In genomic region chr20:50788045-50788867, GRCh38 we compare ENCODE assay signal across 1 cellular context.
A peak's percentile ranks its signal among the peaks of the same experiment; 100 is the strongest.
TF ChIP-seq lines count a peak whose summit lies in the region.

No MANE protein-coding gene starts in this region.

TF ChIP-seq in HepG2, 621 proteins besides CTCF, POLR2A, EP300 and RAD21 (continued from another document and continues in another):
- TF ChIP-seq, protein P1, sequence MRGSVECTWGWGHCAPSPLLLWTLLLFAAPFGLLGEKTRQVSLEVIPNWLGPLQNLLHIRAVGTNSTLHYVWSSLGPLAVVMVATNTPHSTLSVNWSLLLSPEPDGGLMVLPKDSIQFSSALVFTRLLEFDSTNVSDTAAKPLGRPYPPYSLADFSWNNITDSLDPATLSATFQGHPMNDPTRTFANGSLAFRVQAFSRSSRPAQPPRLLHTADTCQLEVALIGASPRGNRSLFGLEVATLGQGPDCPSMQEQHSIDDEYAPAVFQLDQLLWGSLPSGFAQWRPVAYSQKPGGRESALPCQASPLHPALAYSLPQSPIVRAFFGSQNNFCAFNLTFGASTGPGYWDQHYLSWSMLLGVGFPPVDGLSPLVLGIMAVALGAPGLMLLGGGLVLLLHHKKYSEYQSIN (CRISPR knock-in tag; IDR thresholded peaks at IDR 0.05; ENCODE audit: borderline replicate concordance), result no peak
- no peak for TF ChIP-seq CREB3 (CRISPR knock-in tag; IDR thresholded peaks at IDR 0.05)
- no peak for TF ChIP-seq ZNF136 (CRISPR knock-in tag; IDR thresholded peaks at IDR 0.05; ENCODE audit: low read depth)
- TF ChIP-seq, protein P2, sequence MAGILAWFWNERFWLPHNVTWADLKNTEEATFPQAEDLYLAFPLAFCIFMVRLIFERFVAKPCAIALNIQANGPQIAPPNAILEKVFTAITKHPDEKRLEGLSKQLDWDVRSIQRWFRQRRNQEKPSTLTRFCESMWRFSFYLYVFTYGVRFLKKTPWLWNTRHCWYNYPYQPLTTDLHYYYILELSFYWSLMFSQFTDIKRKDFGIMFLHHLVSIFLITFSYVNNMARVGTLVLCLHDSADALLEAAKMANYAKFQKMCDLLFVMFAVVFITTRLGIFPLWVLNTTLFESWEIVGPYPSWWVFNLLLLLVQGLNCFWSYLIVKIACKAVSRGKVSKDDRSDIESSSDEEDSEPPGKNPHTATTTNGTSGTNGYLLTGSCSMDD (CRISPR knock-in tag; IDR thresholded peaks at IDR 0.05), result no peak
- no peak for TF ChIP-seq KLF9 (CRISPR knock-in tag; IDR thresholded peaks at IDR 0.05; ENCODE audit: low read depth)
- no peak for TF ChIP-seq RXRA (CRISPR knock-in tag; IDR thresholded peaks at IDR 0.05)
- no peak for TF ChIP-seq BCL6 (CRISPR knock-in tag; IDR thresholded peaks at IDR 0.05)
- TF ChIP-seq BCL3 (CRISPR knock-in tag; IDR thresholded peaks at IDR 0.05), result 0 out of 2 replicates have a peak, but pooled peaks have one; percentile 34
- TF ChIP-seq TCF12 (IDR thresholded peaks at IDR 0.05), result no peak
- TF ChIP-seq TCF12 (CRISPR knock-in tag; IDR thresholded peaks at IDR 0.05), result no peak; the same call in 1 of the 2 replicates
- no peak for TF ChIP-seq ZFP36L2 (CRISPR knock-in tag; IDR thresholded peaks at IDR 0.05)
- no peak for TF ChIP-seq NR0B2 (CRISPR knock-in tag; IDR thresholded peaks at IDR 0.05)
- TF ChIP-seq RFXANK (CRISPR knock-in tag; IDR thresholded peaks at IDR 0.05), result no peak
- no peak for TF ChIP-seq KDM6A (CRISPR knock-in tag; IDR thresholded peaks at IDR 0.05; ENCODE audit: low read depth)
- no peak for TF ChIP-seq KLF11 (CRISPR knock-in tag; IDR thresholded peaks at IDR 0.05)
- no peak for TF ChIP-seq HOXA7 (CRISPR knock-in tag; IDR thresholded peaks at IDR 0.05)
- no peak for TF ChIP-seq POLR2G (IDR thresholded peaks at IDR 0.05; ENCODE audit: low read depth, low read length)
- no peak for TF ChIP-seq RORA (CRISPR knock-in tag; IDR thresholded peaks at IDR 0.05)
- no peak for TF ChIP-seq U2AF2 (IDR thresholded peaks at IDR 0.05; ENCODE audit: low read depth, low read length)
- peak; percentile 60; the same call in 1 of the 2 replicates for TF ChIP-seq KAT8 (CRISPR knock-in tag; IDR thresholded peaks at IDR 0.05)
- TF ChIP-seq RARA (CRISPR knock-in tag; IDR thresholded peaks at IDR 0.05), result peak; percentile 48
- TF ChIP-seq, protein P3, sequence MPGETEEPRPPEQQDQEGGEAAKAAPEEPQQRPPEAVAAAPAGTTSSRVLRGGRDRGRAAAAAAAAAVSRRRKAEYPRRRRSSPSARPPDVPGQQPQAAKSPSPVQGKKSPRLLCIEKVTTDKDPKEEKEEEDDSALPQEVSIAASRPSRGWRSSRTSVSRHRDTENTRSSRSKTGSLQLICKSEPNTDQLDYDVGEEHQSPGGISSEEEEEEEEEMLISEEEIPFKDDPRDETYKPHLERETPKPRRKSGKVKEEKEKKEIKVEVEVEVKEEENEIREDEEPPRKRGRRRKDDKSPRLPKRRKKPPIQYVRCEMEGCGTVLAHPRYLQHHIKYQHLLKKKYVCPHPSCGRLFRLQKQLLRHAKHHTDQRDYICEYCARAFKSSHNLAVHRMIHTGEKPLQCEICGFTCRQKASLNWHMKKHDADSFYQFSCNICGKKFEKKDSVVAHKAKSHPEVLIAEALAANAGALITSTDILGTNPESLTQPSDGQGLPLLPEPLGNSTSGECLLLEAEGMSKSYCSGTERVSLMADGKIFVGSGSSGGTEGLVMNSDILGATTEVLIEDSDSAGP (CRISPR knock-in tag; IDR thresholded peaks at IDR 0.05; ENCODE audit: borderline replicate concordance), result no peak
- TF ChIP-seq, protein P4, sequence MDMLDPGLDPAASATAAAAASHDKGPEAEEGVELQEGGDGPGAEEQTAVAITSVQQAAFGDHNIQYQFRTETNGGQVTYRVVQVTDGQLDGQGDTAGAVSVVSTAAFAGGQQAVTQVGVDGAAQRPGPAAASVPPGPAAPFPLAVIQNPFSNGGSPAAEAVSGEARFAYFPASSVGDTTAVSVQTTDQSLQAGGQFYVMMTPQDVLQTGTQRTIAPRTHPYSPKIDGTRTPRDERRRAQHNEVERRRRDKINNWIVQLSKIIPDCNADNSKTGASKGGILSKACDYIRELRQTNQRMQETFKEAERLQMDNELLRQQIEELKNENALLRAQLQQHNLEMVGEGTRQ (IDR thresholded peaks at IDR 0.05; ENCODE audit: low read depth, low read length), result no peak
- TF ChIP-seq, protein P4 (CRISPR knock-in tag; IDR thresholded peaks at IDR 0.05; ENCODE audit: borderline replicate concordance), result no peak
- no peak for TF ChIP-seq IRF9 (CRISPR knock-in tag; IDR thresholded peaks at IDR 0.05; ENCODE audit: borderline replicate concordance)
- TF ChIP-seq KLF6 (CRISPR knock-in tag; IDR thresholded peaks at IDR 0.05), result no peak
- TF ChIP-seq ZNF160 (CRISPR knock-in tag; IDR thresholded peaks at IDR 0.05), result no peak
- TF ChIP-seq ZNF841 (CRISPR knock-in tag; IDR thresholded peaks at IDR 0.05; ENCODE audit: borderline replicate concordance), result no peak
- TF ChIP-seq ZFP37 (CRISPR knock-in tag; IDR thresholded peaks at IDR 0.05; ENCODE audit: borderline replicate concordance), result no peak
- TF ChIP-seq, protein P5, sequence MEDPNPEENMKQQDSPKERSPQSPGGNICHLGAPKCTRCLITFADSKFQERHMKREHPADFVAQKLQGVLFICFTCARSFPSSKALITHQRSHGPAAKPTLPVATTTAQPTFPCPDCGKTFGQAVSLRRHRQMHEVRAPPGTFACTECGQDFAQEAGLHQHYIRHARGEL (CRISPR knock-in tag; IDR thresholded peaks at IDR 0.05), result no peak
- no peak for TF ChIP-seq RCOR2 (CRISPR knock-in tag; IDR thresholded peaks at IDR 0.05)
- TF ChIP-seq CSRNP2 (CRISPR knock-in tag; conservative IDR thresholded peaks at IDR 0.05; ENCODE audit: low read depth), result no peak
- no peak for TF ChIP-seq ATF3 (CRISPR knock-in tag; IDR thresholded peaks at IDR 0.05)
- TF ChIP-seq ZNF296 (CRISPR knock-in tag; conservative IDR thresholded peaks at IDR 0.05), result no peak
- no peak for TF ChIP-seq ZNF24 (IDR thresholded peaks at IDR 0.05)
- TF ChIP-seq NCOA2 (CRISPR knock-in tag; IDR thresholded peaks at IDR 0.05), result peak; percentile 58
- peak; percentile 79 for TF ChIP-seq NCOR1 (IDR thresholded peaks at IDR 0.05; ENCODE audit: borderline replicate concordance, low read length)
- no peak for TF ChIP-seq ZNF737 (CRISPR knock-in tag; IDR thresholded peaks at IDR 0.05; ENCODE audit: borderline replicate concordance)
- TF ChIP-seq MTA1 (CRISPR knock-in tag; IDR thresholded peaks at IDR 0.05; ENCODE audit: borderline replicate concordance), result no peak
- TF ChIP-seq PHF5A (CRISPR knock-in tag; IDR thresholded peaks at IDR 0.05; ENCODE audit: low read depth, unreplicated experiment), result no peak
- peak; percentile 15; the same call in 1 of the 2 replicates for TF ChIP-seq NR2C2 (CRISPR knock-in tag; IDR thresholded peaks at IDR 0.05; ENCODE audit: borderline replicate concordance)
- TF ChIP-seq BRCA1 (CRISPR knock-in tag; IDR thresholded peaks at IDR 0.05), result no peak
- no peak for TF ChIP-seq TBL1XR1 (IDR thresholded peaks at IDR 0.05; ENCODE audit: borderline replicate concordance, low read length, partially characterized antibody)
- TF ChIP-seq HMGA1 (CRISPR knock-in tag; conservative IDR thresholded peaks at IDR 0.05), result no peak
- no peak for TF ChIP-seq TRIM24 (CRISPR knock-in tag; IDR thresholded peaks at IDR 0.05)
- TF ChIP-seq FOXC1 (CRISPR knock-in tag; IDR thresholded peaks at IDR 0.05; ENCODE audit: borderline replicate concordance), result no peak
- TF ChIP-seq ZNF780A (CRISPR knock-in tag; IDR thresholded peaks at IDR 0.05), result no peak
- no peak for TF ChIP-seq ATF4 (CRISPR knock-in tag; IDR thresholded peaks at IDR 0.05)
- TF ChIP-seq HNF1A (IDR thresholded peaks at IDR 0.05; ENCODE audit: low read depth), result no peak
- TF ChIP-seq HNF1A (CRISPR knock-in tag; IDR thresholded peaks at IDR 0.05; ENCODE audit: borderline replicate concordance), result no peak
- TF ChIP-seq MXD1 (CRISPR knock-in tag; IDR thresholded peaks at IDR 0.05), result no peak
